1 cellular context compared by ENCODE assay signal in genomic region chr12:27733052-27733656, GRCh38.
TF ChIP-seq lines count a peak whose summit lies in the region.

No MANE protein-coding gene starts in this region.

TF ChIP-seq in endothelial cell of umbilical vein, 7 proteins besides CTCF, POLR2A, EP300 and RAD21:
- TF ChIP-seq POLR2AphosphoS5 (IDR thresholded peaks at IDR 0.05; ENCODE audit: insufficient read depth, low read depth, low read length), result no peak
- TF ChIP-seq FOS (IDR thresholded peaks at IDR 0.05; ENCODE audit: borderline replicate concordance, insufficient read depth, low read length), result no peak
- TF ChIP-seq EZH2 (IDR thresholded peaks at IDR 0.05; ENCODE audit: borderline replicate concordance, low read depth, low read length, severe bottlenecking), result no peak
- no peak for TF ChIP-seq JUN (IDR thresholded peaks at IDR 0.05; ENCODE audit: borderline replicate concordance, insufficient read depth, insufficient read length, low read depth)
- no peak for TF ChIP-seq MYC (IDR thresholded peaks at IDR 0.05; ENCODE audit: low read depth, low read length)
- no peak for TF ChIP-seq GATA2 (IDR thresholded peaks at IDR 0.05; ENCODE audit: insufficient read depth, insufficient read length, low read depth, low read length)
- TF ChIP-seq MAX (IDR thresholded peaks at IDR 0.05; ENCODE audit: insufficient read depth, insufficient read length), result no peak
